26 cellular contexts compared by ENCODE assay signal in the genomic region with DNA sequence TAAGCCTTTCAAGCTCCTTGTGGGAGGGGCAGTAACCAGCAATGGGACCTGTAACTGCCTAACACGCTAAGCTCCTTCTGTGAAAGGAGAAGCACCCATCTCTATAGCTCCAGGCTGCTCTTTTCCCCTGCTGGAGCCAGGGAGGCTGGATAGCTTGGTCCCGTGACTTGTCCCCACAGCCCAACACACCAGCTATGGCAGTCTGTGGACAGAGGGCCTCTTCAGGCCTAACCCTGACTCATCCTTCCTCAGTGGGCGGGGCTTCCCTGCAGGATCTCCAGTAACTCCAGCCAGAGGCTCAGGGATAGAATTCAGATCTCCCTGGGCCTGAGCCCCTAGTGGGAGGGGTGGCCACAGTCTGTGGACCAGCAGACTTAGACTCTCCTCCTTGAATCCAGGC.
DNase-seq lines count a peak whose midpoint lies in the region; ATAC-seq and TF ChIP-seq lines count a peak whose summit lies in the region.
"Had no signal": no experiment of that assay in that cellular context is flagged by ENCODE, and none has a peak within 500 bp of the region (broad histone marks: within the 10 kb centered on the region; RNA-seq: fewer than 3 reads in every experiment).

No MANE protein-coding gene starts in this region.

- no peaks in the 10 kb centered on the region for H3K27me3 Mint-ChIP-seq in type B pancreatic cell
- H3K27me3 Mint-ChIP-seq: activated CD4-positive, alpha-beta memory T cell treated with anti-CD3 and anti-CD28 coated beads, Interleukin-2, amount 10 ng/mL, durations not matched to agents 7 days and 5 days; activated naive CD8-positive, alpha-beta T cell; memory B cell had no signal

- H3K9me2 ChIP-seq in HCT116 (ENCODE audit: insufficient read depth): no peaks in the 10 kb centered on the region; the same call in 1 of the 2 replicates
- H3K9me2 ChIP-seq in SU-DHL-6 (replicated peaks; ENCODE audit: insufficient read depth, low read length): no peaks in the 10 kb centered on the region

- TF ChIP-seq POLR2A in HCT116 (IDR thresholded peaks at IDR 0.05; ENCODE audit: borderline replicate concordance, extremely low read depth, insufficient read depth, insufficient read length): no peak

- H3K36me3 Mint-ChIP-seq in type B pancreatic cell: no peaks in the 10 kb centered on the region
- H3K36me3 Mint-ChIP-seq: activated naive CD8-positive, alpha-beta T cell; memory B cell had no signal

- no peaks in the 10 kb centered on the region for H3K4me1 Mint-ChIP-seq in type B pancreatic cell (ENCODE audit: unreplicated experiment)
- H3K4me1 Mint-ChIP-seq: activated CD4-positive, alpha-beta memory T cell treated with anti-CD3 and anti-CD28 coated beads, Interleukin-2, amount 10 ng/mL, durations not matched to agents 7 days and 5 days; memory B cell had no signal

- RAD21 ChIA-PET in HCT116 (lab: Charles Lee; ENCODE audit: low non-redundant PET in 1 of 2, low total read pairs in 2 of 2, uncharacterized antibody in 2 of 2, unreplicated experiment in 2 of 2): no interaction called here

- DNase-seq in BE2C (peak; percentile 43), HCT116 (ENCODE audit: low read depth, low spot score) (no peak), epithelial cell of esophagus (ENCODE audit: low read depth) (peak; percentile 25), type B pancreatic cell (ENCODE audit: extremely low spot score, unreplicated experiment) (no peak)
- no peak for DNase-seq in activated T-cell treated with anti-CD3 and anti-CD28 coated beads, Interleukin-2, amount 50 U/mL, for 1 hour
- DNase-seq: activated CD4-positive, alpha-beta memory T cell treated with anti-CD3 and anti-CD28 coated beads, Interleukin-2, amount 10 ng/mL, durations not matched to agents 7 days and 5 days; activated CD4-positive, CD25-positive, alpha-beta regulatory T cell treated with anti-CD3 and anti-CD28 coated beads, Interleukin-2, amount 50 U/mL, for 72 hours; aorta; Caco-2; caudate nucleus; GOT3; head of caudate nucleus; Karpas-422; left cardiac atrium; NCI-H1048; NCI-H2029; stimulated activated CD4-positive, alpha-beta T cell treated with anti-CD3 and anti-CD28 coated beads, Interleukin-2, amount 100 ng/mL, for 24 hours; T-helper 9 cell had no signal

- no peaks in the 10 kb centered on the region for H3F3A ChIP-seq in SU-DHL-6 (ENCODE audit: insufficient read depth)

- no peak overlapping the region for H3K27ac ChIP-seq in HCT116 (ENCODE audit: low read depth, low read length)
- H3K27ac ChIP-seq in SU-DHL-6 (ENCODE audit: low read depth, low read length): no peak overlapping the region
- H3K27ac ChIP-seq: BLaER1, RWPE1 had no signal

- no peak for TF ChIP-seq CTCF in BE2C (IDR thresholded peaks at IDR 0.05; ENCODE audit: low read depth, low read length)
- TF ChIP-seq CTCF in HCT116 (IDR thresholded peaks at IDR 0.05 in 2 of 3, conservative IDR thresholded peaks at IDR 0.05 in 1 of 3; ENCODE audit: borderline replicate concordance in 1 of 3, insufficient read depth in 1 of 3, low read depth in 2 of 3, low read length in 2 of 3): no peak
- no peak for TF ChIP-seq CTCF in SU-DHL-6 (IDR thresholded peaks at IDR 0.05; ENCODE audit: insufficient read depth, low read length, poor library complexity, severe bottlenecking)
- TF ChIP-seq CTCF in epithelial cell of esophagus (IDR thresholded peaks at IDR 0.05; ENCODE audit: insufficient read depth, low read depth, low read length, missing control alignments): no peak
- no peak for TF ChIP-seq CTCF in type B pancreatic cell (conservative IDR thresholded peaks at IDR 0.05)

- H3K36me3 ChIP-seq in BE2C (no peaks in the 10 kb centered on the region), HCT116 (ENCODE audit: control insufficient read depth in 1 of 2, insufficient read depth in 2 of 2, low read length in 2 of 2) (no peaks in the 10 kb centered on the region), SU-DHL-6 (ENCODE audit: low read length) (no peaks in the 10 kb centered on the region)
- H3K36me3 ChIP-seq: BLaER1 had no signal

- H3K4me3 Mint-ChIP-seq in type B pancreatic cell: no peak overlapping the region
- H3K4me3 Mint-ChIP-seq: activated CD4-positive, alpha-beta memory T cell treated with anti-CD3 and anti-CD28 coated beads, Interleukin-2, amount 10 ng/mL, durations not matched to agents 7 days and 5 days; activated naive CD8-positive, alpha-beta T cell; memory B cell had no signal

- H4K20me1 ChIP-seq in HCT116 (ENCODE audit: insufficient read depth) (no peaks in the 10 kb centered on the region), SU-DHL-6 (ENCODE audit: low read depth, low read length) (no peaks in the 10 kb centered on the region)
- H4K20me1 ChIP-seq: BLaER1 had no signal

- no peak overlapping the region for H3K9ac ChIP-seq in HCT116 (ENCODE audit: low read length)
- no peak overlapping the region for H3K9ac ChIP-seq in SU-DHL-6 (ENCODE audit: low read length)
- H3K9ac ChIP-seq: BLaER1 had no signal

- POLR2A ChIA-PET in HCT116 (lab: Charles Lee): interaction anchor here (0.7 to 0.8 kb wide), 2 partner anchors 9 to 69 kb away, joined by 3 read pairs; no protein-coding TSS in a partner anchor

- H3K9me3 ChIP-seq in BE2C (no peaks in the 10 kb centered on the region), HCT116 (ENCODE audit: control insufficient read depth in 1 of 2, insufficient read depth in 1 of 2, low read depth in 1 of 2, low read length in 2 of 2) (no peaks in the 10 kb centered on the region), SU-DHL-6 (ENCODE audit: insufficient read depth, low read length) (peaks cover 3% of the 10 kb centered on the region; the same call in 1 of the 2 replicates)
- H3K9me3 ChIP-seq: BLaER1, Caco-2 had no signal

- CTCF ChIA-PET in HCT116 (lab: Charles Lee): no interaction called here

- no peak overlapping the region for H3K27ac Mint-ChIP-seq in type B pancreatic cell
- H3K27ac Mint-ChIP-seq: activated CD4-positive, alpha-beta memory T cell treated with anti-CD3 and anti-CD28 coated beads, Interleukin-2, amount 10 ng/mL, durations not matched to agents 7 days and 5 days; activated naive CD8-positive, alpha-beta T cell; memory B cell had no signal

- H3K4me3 ChIP-seq in BE2C (ENCODE audit: low read depth, low read length) (no peak overlapping the region), HCT116 (replicated peaks in 1 of 2; ENCODE audit: low read depth in 1 of 2, low read length in 2 of 2) (no peak overlapping the region), SU-DHL-6 (ENCODE audit: insufficient read depth, low read length, poor library complexity, severe bottlenecking) (no peak overlapping the region), epithelial cell of esophagus (ENCODE audit: low read length) (no peak overlapping the region)
- H3K4me3 ChIP-seq: BLaER1, smooth muscle cell had no signal

- TF ChIP-seq RAD21 in HCT116 (IDR thresholded peaks at IDR 0.05; ENCODE audit: low read depth): no peak

- H3K4me2 ChIP-seq in HCT116 (ENCODE audit: low read length) (peak overlapping the region; percentile 30; the same call in 1 of the 2 replicates), SU-DHL-6 (ENCODE audit: low read depth, low read length, poor library complexity, severe bottlenecking) (no peak overlapping the region)
- H3K4me2 ChIP-seq: BLaER1, smooth muscle cell had no signal

- H3K27me3 ChIP-seq in BE2C (no peaks in the 10 kb centered on the region), HCT116 (ENCODE audit: insufficient read depth, low read length) (no peaks in the 10 kb centered on the region), SU-DHL-6 (ENCODE audit: low read length) (no peaks in the 10 kb centered on the region)
- H3K27me3 ChIP-seq: BLaER1 had no signal

- 0 out of 2 replicates have a peak, but pooled peaks cover 4% of the 10 kb centered on the region for H3K4me1 ChIP-seq in BE2C
- H3K4me1 ChIP-seq in HCT116 (ENCODE audit: control insufficient read depth in 1 of 2, insufficient read depth in 2 of 2, low read length in 2 of 2): peaks cover 0 to 10% of the 10 kb centered on the region in 2 experiments; a peak in 2 of 4 replicates
- H3K4me1 ChIP-seq: BLaER1, Caco-2 had no signal

- intact Hi-C loops in HCT116 (cut with micrococcal nuclease): no loop called here

- no peaks in the 10 kb centered on the region for H3K79me2 ChIP-seq in HCT116 (ENCODE audit: insufficient read depth, low read length)
- no peaks in the 10 kb centered on the region for H3K79me2 ChIP-seq in SU-DHL-6 (ENCODE audit: insufficient read depth, low read length)

- H3K9me3 Mint-ChIP-seq in type B pancreatic cell: peaks cover 5% of the 10 kb centered on the region

- no TSS peak for BruUV-seq in HCT116 (replicated peaks; lab: Mats Ljungman, UMichigan)

- ATAC-seq in HCT116 (peak; percentile 69), GM18517 (IDR thresholded peaks at IDR 0.05; ENCODE audit: unreplicated experiment) (no peak), GM19452 (IDR thresholded peaks at IDR 0.05; ENCODE audit: unreplicated experiment) (no peak)
- ATAC-seq: left cardiac atrium had no signal

- H2AFZ ChIP-seq in HCT116 (ENCODE audit: low read depth, low read length, poor library complexity, severe bottlenecking) (no peak overlapping the region), SU-DHL-6 (ENCODE audit: low read depth, low read length, severe bottlenecking) (peak overlapping the region; percentile 58)

TF ChIP-seq in HCT116, 20 proteins besides CTCF, POLR2A, EP300 and RAD21:
- no peak for TF ChIP-seq POLR2AphosphoS5 (IDR thresholded peaks at IDR 0.05; ENCODE audit: low read depth, low read length)

Comparison
In these comparisons a context has a peak if more than half of its experiments do, and no peak if none do; other contexts are left out.
1. DNase-seq: peak in BE2C (single experiment) and epithelial cell of esophagus (single experiment); none in HCT116 (single experiment), activated T-cell treated with anti-CD3 and anti-CD28 coated beads, Interleukin-2, amount 50 U/mL, for 1 hour (single experiment) and type B pancreatic cell (single experiment).